Comparison of ENCODE assay signal across 2 cellular contexts in genomic region chr2:79552653-79553052, GRCh38.
TF ChIP-seq lines count a peak whose summit lies in the region.

No MANE protein-coding gene starts in this region.

TF ChIP-seq in HEK293, 187 proteins besides CTCF, POLR2A, EP300 and RAD21:
- no peak for TF ChIP-seq MEIS1 (CRISPR knock-in tag; IDR thresholded peaks at IDR 0.05; ENCODE audit: borderline replicate concordance)
- peak; percentile 71 for TF ChIP-seq ZNF585B (tag by site-specific recombination; IDR thresholded peaks at IDR 0.05)
TF ChIP-seq in HEK293: peak in this region for 1.

TF ChIP-seq in H1, 55 proteins besides CTCF, POLR2A, EP300 and RAD21:
- TF ChIP-seq KDM1A (IDR thresholded peaks at IDR 0.05; ENCODE audit: borderline replicate concordance, low read length) (peak; percentile 34; the same call in 1 of the 2 replicates), CTBP2 (IDR thresholded peaks at IDR 0.05; ENCODE audit: borderline replicate concordance, insufficient read depth, insufficient read length, low read length) (no peak)
